28 cellular contexts compared by ENCODE assay signal in the genomic region with DNA sequence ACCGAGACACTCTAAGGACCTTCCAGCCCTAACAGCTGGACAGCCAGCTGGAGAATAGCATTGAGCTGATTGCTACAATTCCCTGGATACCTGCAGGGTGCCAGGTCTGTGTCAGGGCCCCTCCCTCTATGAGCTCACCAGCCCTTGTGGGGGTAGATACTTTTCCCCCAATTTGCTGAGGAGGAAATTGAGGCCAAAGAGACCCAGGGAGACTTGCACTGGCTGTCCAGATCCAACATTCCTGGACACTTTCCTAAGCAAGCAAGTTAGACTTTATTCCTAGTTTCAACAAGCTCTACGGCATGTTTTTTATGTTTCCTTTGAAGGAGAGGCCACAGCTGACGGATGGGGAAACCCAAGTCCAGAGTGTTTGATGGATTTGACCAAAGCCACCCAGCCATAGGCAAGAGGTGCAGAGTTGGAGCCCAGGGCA.
A peak's percentile ranks its signal among the peaks of the same experiment; 100 is the strongest.
DNase-seq lines count a peak whose midpoint lies in the region; FAIRE-seq and TF ChIP-seq lines count a peak whose summit lies in the region.
"Had no signal": no experiment of that assay in that cellular context is flagged by ENCODE, and none has a peak within 500 bp of the region (broad histone marks: within the 10 kb centered on the region; RNA-seq: fewer than 3 reads in every experiment).

No MANE protein-coding gene starts in this region.

- peak in 1 of 2 donors; percentile 63 for TF ChIP-seq EP300 in tibial nerve (IDR thresholded peaks at IDR 0.05)

- H2AK5ac ChIP-seq in neuronal stem cell (ENCODE audit: low read depth, low read length): peak overlapping the region; percentile 13

- H4K20me1 ChIP-seq in astrocyte (ENCODE audit: insufficient read depth, low read length): no peaks in the 10 kb centered on the region

- peaks cover 15% of the 10 kb centered on the region for H3K4me1 ChIP-seq in astrocyte (ENCODE audit: insufficient read depth, low read length)
- peaks cover 13% of the 10 kb centered on the region in 2 donors for H3K4me1 ChIP-seq in neuronal stem cell (ENCODE audit: control insufficient read depth in 2 of 2, insufficient read depth in 1 of 2, low read depth in 1 of 2, low read length in 2 of 2)
- peaks cover 0 to 26% (median 0%) of the 10 kb centered on the region in 4 donors for H3K4me1 ChIP-seq in tibial nerve
- H3K4me1 ChIP-seq: prostate gland had no signal

- H3K36me3 Mint-ChIP-seq in astrocyte (ENCODE audit: low read depth, unreplicated experiment): no peaks in the 10 kb centered on the region
- no peaks in the 10 kb centered on the region for H3K36me3 Mint-ChIP-seq in nephron progenitor cell (ENCODE audit: low read depth)
- H3K36me3 Mint-ChIP-seq: activated naive CD4-positive, alpha-beta T cell treated with anti-CD3 and anti-CD28 coated beads, Interleukin-2, amount 50 U/mL, for 72 hours; CD14-positive monocyte; immature natural killer cell; stimulated activated naive B cell treated with anti-CD40 and anti-IgM and Interleukin-4, amounts not matched to agents 10 μg/mL and 1 μg/mL and 100 μg/mL, for 72 hours; type B pancreatic cell had no signal

- no peaks in the 10 kb centered on the region for H3K27me3 ChIP-seq in astrocyte (ENCODE audit: insufficient read depth, low read length)
- H3K27me3 ChIP-seq in neuronal stem cell (ENCODE audit: control insufficient read depth in 3 of 3, insufficient read depth in 3 of 3, low read depth in 1 of 3, low read length in 3 of 3): no peaks in the 10 kb centered on the region
- H3K27me3 ChIP-seq in tibial nerve: no peaks in the 10 kb centered on the region
- H3K27me3 ChIP-seq: body of pancreas, hepatocyte had no signal

- H3K4me3 Mint-ChIP-seq in astrocyte (ENCODE audit: unreplicated experiment) (no peak overlapping the region), nephron progenitor cell (no peak overlapping the region)
- H3K4me3 Mint-ChIP-seq: activated T-helper 17 cell treated with anti-CD3 and anti-CD28 coated beads, Interleukin-2, amount 50 U/mL, for 72 hours; CD14-positive monocyte; H9; immature natural killer cell; stimulated activated naive B cell treated with anti-CD40 and anti-IgM and Interleukin-4, amounts not matched to agents 10 μg/mL and 1 μg/mL and 100 μg/mL, for 72 hours; type B pancreatic cell had no signal

- no peak overlapping the region for H3K4me3 ChIP-seq in astrocyte (ENCODE audit: insufficient read depth, low read depth, low read length)
- H3K4me3 ChIP-seq in fibroblast of the aortic adventitia (ENCODE audit: low read depth, low read length): no peak overlapping the region
- H3K4me3 ChIP-seq in neuronal stem cell (ENCODE audit: low read length in 2 of 2): no peak overlapping the region
- H3K4me3 ChIP-seq in tibial nerve: no peak overlapping the region
- H3K4me3 ChIP-seq: body of pancreas, hepatocyte, prostate gland, smooth muscle cell had no signal

- H3K9me3 ChIP-seq in astrocyte (ENCODE audit: insufficient read depth, low read depth, low read length) (no peaks in the 10 kb centered on the region), neuronal stem cell (replicated peaks in 1 of 2; ENCODE audit: control insufficient read depth in 2 of 2, insufficient read depth in 1 of 2, low read depth in 1 of 2, low read length in 2 of 2) (no peaks in the 10 kb centered on the region), tibial nerve (peaks cover 0 to 4% (median 0%) of the 10 kb centered on the region in 4 donors)
- H3K9me3 ChIP-seq: body of pancreas, prostate gland, SK-N-SH had no signal

- no peak overlapping the region for H3K27ac ChIP-seq in astrocyte (ENCODE audit: low read depth, low read length)
- H3K27ac ChIP-seq in neuronal stem cell (replicated peaks; ENCODE audit: low read length): no peak overlapping the region
- H3K27ac ChIP-seq in tibial nerve: peak overlapping the region in 2 of 4 donors; percentile 30 to 60
- H3K27ac ChIP-seq: body of pancreas, hepatocyte, prostate gland, WERI-Rb-1 had no signal

- H3K27me3 Mint-ChIP-seq in astrocyte (ENCODE audit: low read depth, unreplicated experiment) (peaks cover 2% of the 10 kb centered on the region), nephron progenitor cell (ENCODE audit: low read depth, poor library complexity) (peaks cover 40% of the 10 kb centered on the region)
- H3K27me3 Mint-ChIP-seq: stimulated activated naive B cell treated with anti-CD40 and anti-IgM and Interleukin-4, amounts not matched to agents 10 μg/mL and 1 μg/mL and 100 μg/mL, for 72 hours; type B pancreatic cell had no signal

- peak; percentile 53 for DNase-seq in astrocyte (ENCODE audit: low read depth)
- DNase-seq in fibroblast of the aortic adventitia (ENCODE audit: low read depth): peak; percentile 84
- DNase-seq in neuronal stem cell (ENCODE audit: low spot score): no peak
- DNase-seq in tibial nerve (ENCODE audit: low spot score in 2 of 2): peak; percentile 21 to 52
- no peak for DNase-seq in ecto neural progenitor cell (ENCODE audit: low spot score)
- DNase-seq in nephron progenitor cell: no peak
- DNase-seq in DMS 273 (lab: John Stamatoyannopoulos, UW; ENCODE audit: unreplicated experiment): no peak
- DNase-seq: activated CD4-positive, alpha-beta T cell treated with anti-CD3 and anti-CD28 coated beads, Interleukin-2, amount 50 U/mL, for 1 hour; body of pancreas; EL; H9; immature natural killer cell; KG1; NCI-H146; NCI-H524 treated with DMSO at 0.1 percent for 48 hours; SK-N-SH; stimulated activated CD4-positive, alpha-beta T cell treated with anti-CD3 and anti-CD28 coated beads, Interleukin-2, amount 100 ng/mL, for 48 hours; stimulated activated naive B cell treated with anti-CD40 and anti-IgM and Interleukin-4, amounts not matched to agents 10 μg/mL and 1 μg/mL and 100 μg/mL, for 72 hours; T-helper 2 cell; WERI-Rb-1 had no signal

- H3K27ac Mint-ChIP-seq in astrocyte (ENCODE audit: unreplicated experiment) (no peak overlapping the region), nephron progenitor cell (no peak overlapping the region)
- H3K27ac Mint-ChIP-seq: activated naive CD4-positive, alpha-beta T cell treated with anti-CD3 and anti-CD28 coated beads, Interleukin-2, amount 50 U/mL, for 72 hours; activated T-helper 17 cell treated with anti-CD3 and anti-CD28 coated beads, Interleukin-2, amount 50 U/mL, for 72 hours; CD14-positive monocyte; H9; immature natural killer cell; stimulated activated naive B cell treated with anti-CD40 and anti-IgM and Interleukin-4, amounts not matched to agents 10 μg/mL and 1 μg/mL and 100 μg/mL, for 72 hours; type B pancreatic cell had no signal

- H3K4me2 ChIP-seq in astrocyte (ENCODE audit: low read length) (no peak overlapping the region), neuronal stem cell (ENCODE audit: insufficient read depth, low read length, poor library complexity, severe bottlenecking) (no peak overlapping the region)
- H3K4me2 ChIP-seq: hepatocyte, SK-N-SH, smooth muscle cell had no signal

- no peak overlapping the region for H4K91ac ChIP-seq in neuronal stem cell (ENCODE audit: low read depth, low read length, poor library complexity)

- WGBS in neuronal stem cell (ENCODE audit: extremely low coverage in 2 of 2, insufficient read length in 2 of 2, insufficient replicate concordance in 1 of 2), 2 donors: no CpG with 5 or more reads among the region's 3 CpGs
- WGBS in tibial nerve, 2 donors: 44 to 62% methylated on average over 3 of the region's 3 CpGs

- no peak overlapping the region for H2BK120ac ChIP-seq in neuronal stem cell (ENCODE audit: low read depth, low read length)

- no peak overlapping the region for H3K4ac ChIP-seq in neuronal stem cell (ENCODE audit: low read length)

- no peak overlapping the region for H3K18ac ChIP-seq in neuronal stem cell (ENCODE audit: low read length)

- H3K23ac ChIP-seq in neuronal stem cell (ENCODE audit: low read depth, low read length, poor library complexity): no peak overlapping the region

- no peak overlapping the region for H2BK5ac ChIP-seq in neuronal stem cell (ENCODE audit: low read length)

- TF ChIP-seq POLR2A in tibial nerve (IDR thresholded peaks at IDR 0.05): no peak

- H4K8ac ChIP-seq in neuronal stem cell (ENCODE audit: low read depth, low read length): no peak overlapping the region

- FAIRE-seq in astrocyte (lab: Jason Lieb, UNC): no peak
- FAIRE-seq: colon had no signal

- H3K9ac ChIP-seq in astrocyte (ENCODE audit: low read length): no peak overlapping the region
- no peak overlapping the region for H3K9ac ChIP-seq in neuronal stem cell (ENCODE audit: low read depth, low read length, poor library complexity)
- H3K9ac ChIP-seq: SK-N-SH had no signal

- no peak overlapping the region for H2AFZ ChIP-seq in astrocyte (ENCODE audit: low read depth, low read length)
- no peak overlapping the region for H2AFZ ChIP-seq in neuronal stem cell (ENCODE audit: low read length)
- H2AFZ ChIP-seq: hepatocyte had no signal

- no peak overlapping the region for H2BK12ac ChIP-seq in neuronal stem cell (ENCODE audit: low read length)

- no peaks in the 10 kb centered on the region for H3K79me2 ChIP-seq in astrocyte (ENCODE audit: insufficient read depth, low read length)
- H3K79me2 ChIP-seq: hepatocyte had no signal

- no peaks in the 10 kb centered on the region for H3K79me1 ChIP-seq in neuronal stem cell (ENCODE audit: low read depth, low read length)

- no peak for TF ChIP-seq CTCF in astrocyte (IDR thresholded peaks at IDR 0.05; ENCODE audit: insufficient read depth, low read depth, low read length)
- TF ChIP-seq CTCF in fibroblast of the aortic adventitia (IDR thresholded peaks at IDR 0.05; ENCODE audit: insufficient read depth, low read length): no peak
- no peak for TF ChIP-seq CTCF in tibial nerve (IDR thresholded peaks at IDR 0.05)
- no peak for TF ChIP-seq CTCF in nephron progenitor cell (IDR thresholded peaks at IDR 0.05)

- H3K36me3 ChIP-seq in astrocyte (ENCODE audit: insufficient read depth, low read length): no peaks in the 10 kb centered on the region
- no peaks in the 10 kb centered on the region for H3K36me3 ChIP-seq in neuronal stem cell (replicated peaks in 1 of 2; ENCODE audit: control insufficient read depth in 2 of 2, insufficient read depth in 2 of 2, low read length in 2 of 2)
- no peaks in the 10 kb centered on the region for H3K36me3 ChIP-seq in tibial nerve
- H3K36me3 ChIP-seq: prostate gland, WERI-Rb-1 had no signal

- H3K9me3 Mint-ChIP-seq in astrocyte (ENCODE audit: unreplicated experiment): peaks cover 1% of the 10 kb centered on the region
- no peaks in the 10 kb centered on the region for H3K9me3 Mint-ChIP-seq in nephron progenitor cell
- H3K9me3 Mint-ChIP-seq: activated naive CD4-positive, alpha-beta T cell treated with anti-CD3 and anti-CD28 coated beads, Interleukin-2, amount 50 U/mL, for 72 hours; activated T-helper 17 cell treated with anti-CD3 and anti-CD28 coated beads, Interleukin-2, amount 50 U/mL, for 72 hours; H9; immature natural killer cell; stimulated activated naive B cell treated with anti-CD40 and anti-IgM and Interleukin-4, amounts not matched to agents 10 μg/mL and 1 μg/mL and 100 μg/mL, for 72 hours had no signal

- H3K4me1 Mint-ChIP-seq in astrocyte (ENCODE audit: low read depth, unreplicated experiment) (peaks cover 12% of the 10 kb centered on the region), nephron progenitor cell (peaks cover 19% of the 10 kb centered on the region)
- H3K4me1 Mint-ChIP-seq: activated T-helper 17 cell treated with anti-CD3 and anti-CD28 coated beads, Interleukin-2, amount 50 U/mL, for 72 hours; immature natural killer cell; stimulated activated naive B cell treated with anti-CD40 and anti-IgM and Interleukin-4, amounts not matched to agents 10 μg/mL and 1 μg/mL and 100 μg/mL, for 72 hours had no signal

- no peak overlapping the region for H3K14ac ChIP-seq in neuronal stem cell (ENCODE audit: low read length)

- H2BK15ac ChIP-seq in neuronal stem cell (ENCODE audit: low read length): no peak overlapping the region

Comparison
In these comparisons a context has a peak if more than half of its experiments do, and no peak if none do; other contexts are left out.
1. DNase-seq: peak in astrocyte (single experiment), fibroblast of the aortic adventitia (single experiment) and tibial nerve (2 of 2); none in neuronal stem cell (single experiment), ecto neural progenitor cell (single experiment), nephron progenitor cell (single experiment) and DMS 273 (single experiment).